Comparison of ENCODE assay signal across 8 cellular contexts in genomic region chr2:27582129-27582694, GRCh38. TPM values are rescaled to one million over a fixed set of nuclear protein-coding genes. Genes with fewer than 3 reads are reported as not detected.
A peak's percentile ranks its signal among the peaks of the same experiment; 100 is the strongest.
DNase-seq lines count a peak whose midpoint lies in the region; ATAC-seq and TF ChIP-seq lines count a peak whose summit lies in the region.

No MANE protein-coding gene starts in this region.

- peak overlapping the region; percentile 90 for H3K27ac Mint-ChIP-seq in activated B cell treated with CpG ODN at 0.5 μM for 24 hours

- intact Hi-C loops in activated B cell treated with CpG ODN at 0.5 μM for 24 hours (cut with micrococcal nuclease) = loop anchor here (1.0 to 10.0 kb wide), 6 partner anchors 93 to 497 kb away; partner anchors contain the start of genes CAD, EIF2B4, IFT172 and KHK

- TF ChIP-seq CTCF in activated B cell treated with CpG ODN at 0.5 μM for 24 hours (IDR thresholded peaks at IDR 0.05) = no peak
- TF ChIP-seq CTCF in right atrium auricular region (IDR thresholded peaks at IDR 0.05) = no peak

- H3K27me3 ChIP-seq in HAP-1 (ENCODE audit: low read depth) = no peaks in the 10 kb centered on the region
- no peaks in the 10 kb centered on the region for H3K27me3 ChIP-seq in right atrium auricular region

- ATAC-seq in activated B cell treated with CpG ODN at 0.5 μM for 24 hours (ENCODE audit: low read depth) (no peak), GM18868 (IDR thresholded peaks at IDR 0.05; ENCODE audit: unreplicated experiment) (no peak)

- H3K4me1 Mint-ChIP-seq in activated B cell treated with CpG ODN at 0.5 μM for 24 hours = peaks cover 47% of the 10 kb centered on the region

- DNase-seq in HAP-1 (ENCODE audit: low spot score in 2 of 2) = no peak
- DNase-seq in activated B cell treated with CpG ODN at 0.5 μM for 24 hours = peak; percentile 18
- DNase-seq in right atrium auricular region (ENCODE audit: low spot score) = no peak
- DNase-seq in stimulated activated CD8-positive, alpha-beta memory T cell treated with anti-CD3 and anti-CD28 coated beads, Interleukin-4, amount 100 ng/mL, for 48 hours = peak; percentile 33
- no peak for DNase-seq in stimulated activated CD4-positive, alpha-beta T cell treated with anti-CD3 and anti-CD28 coated beads, Interleukin-4, amount 100 ng/mL, for 1 hour
- DNase-seq in HuH-7.5 (ENCODE audit: low spot score) = no peak
- DNase-seq in RKO (ENCODE audit: low spot score) = no peak

- POLR2A ChIA-PET in activated B cell treated with CpG ODN at 0.5 μM for 24 hours (lab: Charles Lee) = interaction anchor here (0.6 to 1.5 kb wide), 13 partner anchors 8 to 1288 kb away, joined by 3 to 13 read pairs (median 5); partner anchors contain the start of genes BABAM2, CCDC121, GPN1 and OST4

- peaks cover 26% of the 10 kb centered on the region for H3K36me3 Mint-ChIP-seq in activated B cell treated with CpG ODN at 0.5 μM for 24 hours (ENCODE audit: low read depth)

- H3K4me1 ChIP-seq in HAP-1 (peaks cover 16% of the 10 kb centered on the region), right atrium auricular region (peaks cover 0 to 16% of the 10 kb centered on the region in 2 donors)

- in situ Hi-C loops in HAP-1 (cut with MboI; ENCODE audit: low sequenced_read_pairs) = no loop called here

- H3K36me3 ChIP-seq in HAP-1 (replicated peaks) = 0 out of 2 replicates have a peak, but pooled peaks cover 3% of the 10 kb centered on the region
- H3K36me3 ChIP-seq in right atrium auricular region = no peaks in the 10 kb centered on the region

- peaks cover 7% of the 10 kb centered on the region for H3K27me3 Mint-ChIP-seq in activated B cell treated with CpG ODN at 0.5 μM for 24 hours

- CTCF ChIA-PET in activated B cell treated with CpG ODN at 0.5 μM for 24 hours (lab: Charles Lee) = no interaction called here

- H3K4me3 ChIP-seq in HAP-1 (peak overlapping the region; percentile 65), right atrium auricular region (peak overlapping the region; percentile 64 to 74)

- no peaks in the 10 kb centered on the region; the same call in 1 of the 2 replicates for H3K9me3 ChIP-seq in HAP-1
- H3K9me3 ChIP-seq in right atrium auricular region = peaks cover 0 to 15% of the 10 kb centered on the region in 2 donors

- peak overlapping the region; percentile 97 for H3K4me3 Mint-ChIP-seq in activated B cell treated with CpG ODN at 0.5 μM for 24 hours

- peaks cover 18% of the 10 kb centered on the region for H3K9me3 Mint-ChIP-seq in activated B cell treated with CpG ODN at 0.5 μM for 24 hours

- H3K27ac ChIP-seq in right atrium auricular region = peak overlapping the region; percentile 70 to 81

RNA-seq across cellular contexts. Expression of gene ZNF512, which starts 0.6 kb away (rescaled TPM):
- total RNA-seq in activated B cell treated with CpG ODN at 0.5 μM for 24 hours = 45.4 and 48.7 TPM in 2 replicates
- total RNA-seq in right atrium auricular region = 10 to 100 TPM; 12.0 to 21.3 TPM

RNA-seq across cellular contexts. Expression of gene CCDC121, which starts 46.6 kb away (rescaled TPM):
- total RNA-seq in activated B cell treated with CpG ODN at 0.5 μM for 24 hours (0.69 and 0.71 TPM in 2 replicates), right atrium auricular region (1 to 10 TPM; 3.6 to 4.2 TPM)

RNA-seq across cellular contexts. Expression of gene GPN1, which starts 46.6 kb away (rescaled TPM):
- 36.9 and 39.3 TPM in 2 replicates for total RNA-seq in activated B cell treated with CpG ODN at 0.5 μM for 24 hours
- total RNA-seq in right atrium auricular region = 10 to 100 TPM; 10.8 to 15.7 TPM

Comparison
In these comparisons a context has a peak if more than half of its experiments do, and no peak if none do; other contexts are left out.
1. DNase-seq: peak in activated B cell treated with CpG ODN at 0.5 μM for 24 hours (single experiment) and stimulated activated CD8-positive, alpha-beta memory T cell treated with anti-CD3 and anti-CD28 coated beads, Interleukin-4, amount 100 ng/mL, for 48 hours (single experiment); none in HAP-1 (0 of 2), right atrium auricular region (single experiment), stimulated activated CD4-positive, alpha-beta T cell treated with anti-CD3 and anti-CD28 coated beads, Interleukin-4, amount 100 ng/mL, for 1 hour (single experiment), HuH-7.5 (single experiment) and RKO (single experiment).